Comparison of ENCODE assay signal across 8 cellular contexts in the genomic region with DNA sequence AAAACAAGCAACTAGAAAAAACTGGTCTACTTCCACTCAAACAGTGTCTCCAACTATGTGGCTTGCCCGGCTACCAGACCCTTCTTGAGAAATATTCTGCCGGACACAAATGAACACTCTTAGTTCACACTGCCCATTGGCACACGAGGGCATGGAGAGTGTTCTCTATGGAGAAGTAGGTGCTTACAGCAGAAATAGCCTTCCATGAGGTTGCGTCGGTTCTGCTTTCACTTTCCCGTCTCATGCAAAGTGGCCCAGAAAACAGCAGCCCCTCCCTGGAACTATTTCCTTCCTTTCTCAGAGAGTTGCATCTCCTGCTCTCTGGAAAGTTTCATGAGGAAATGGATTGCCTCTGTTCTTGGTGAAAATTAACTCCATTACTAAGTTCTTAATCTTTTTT. TPM values are rescaled to one million over a fixed set of nuclear protein-coding genes. Genes with fewer than 3 reads are reported as not detected.
DNase-seq lines count a peak whose midpoint lies in the region; ATAC-seq, FAIRE-seq and TF ChIP-seq lines count a peak whose summit lies in the region.

No MANE protein-coding gene starts in this region.

- H3K27me3 ChIP-seq in small intestine (ENCODE audit: control insufficient read depth in 2 of 2, insufficient read depth in 2 of 2, low read length in 2 of 2): no peaks in the 10 kb centered on the region

- no peaks in the 10 kb centered on the region for H3K9me3 Mint-ChIP-seq in activated naive CD4-positive, alpha-beta T cell treated with anti-CD3 and anti-CD28 coated beads for 36 hours
- H3K9me3 Mint-ChIP-seq in osteocyte (ENCODE audit: unreplicated experiment): no peaks in the 10 kb centered on the region

- FAIRE-seq in small intestine (lab: Jason Lieb, UNC): no peak

- no peak for TF ChIP-seq CTCF in osteocyte (IDR thresholded peaks at IDR 0.05)

- ATAC-seq in GM18907 (IDR thresholded peaks at IDR 0.05; ENCODE audit: unreplicated experiment): peak; percentile 56
- peak; percentile 86 to 91 for ATAC-seq in left cardiac atrium

- H3K4me3 Mint-ChIP-seq in activated naive CD4-positive, alpha-beta T cell treated with anti-CD3 and anti-CD28 coated beads for 36 hours: peak overlapping the region; percentile 25
- H3K4me3 Mint-ChIP-seq in osteocyte (ENCODE audit: unreplicated experiment): no peak overlapping the region

- H3K4me3 ChIP-seq in small intestine (ENCODE audit: low read depth in 1 of 2, low read length in 2 of 2): no peak overlapping the region

- H3K9me3 ChIP-seq in small intestine (ENCODE audit: control insufficient read depth, low read depth): no peaks in the 10 kb centered on the region

- DNase-seq in A172 (ENCODE audit: low spot score) (peak; percentile 22), KG1 (lab: John Stamatoyannopoulos, UW) (peak; percentile 69), left cardiac atrium (peak; percentile 71), small intestine (peak; percentile 76), osteocyte (ENCODE audit: extremely low spot score, unreplicated experiment) (no peak), NCI-H2227 treated with DMSO at 0.1 percent for 48 hours (lab: John Stamatoyannopoulos, UW) (no peak)
- DNase-seq in activated naive CD4-positive, alpha-beta T cell treated with anti-CD3 and anti-CD28 coated beads for 36 hours: no peak

- H3K27me3 Mint-ChIP-seq in activated naive CD4-positive, alpha-beta T cell treated with anti-CD3 and anti-CD28 coated beads for 36 hours (ENCODE audit: low read depth): no peaks in the 10 kb centered on the region
- H3K27me3 Mint-ChIP-seq in osteocyte (ENCODE audit: unreplicated experiment): peaks cover 64% of the 10 kb centered on the region

- H3K36me3 Mint-ChIP-seq in activated naive CD4-positive, alpha-beta T cell treated with anti-CD3 and anti-CD28 coated beads for 36 hours (ENCODE audit: low read depth): no peaks in the 10 kb centered on the region
- H3K36me3 Mint-ChIP-seq in osteocyte (ENCODE audit: unreplicated experiment): no peaks in the 10 kb centered on the region

- peak overlapping the region in 1 of 2 donors; percentile 73 for H3K27ac ChIP-seq in small intestine (ENCODE audit: low read depth in 1 of 2, low read length in 1 of 2)

- no peaks in the 10 kb centered on the region for H3K4me1 ChIP-seq in small intestine (ENCODE audit: control insufficient read depth in 2 of 2, insufficient read depth in 1 of 2, low read depth in 1 of 2, low read length in 1 of 2)

- no peak overlapping the region for H3K27ac Mint-ChIP-seq in activated naive CD4-positive, alpha-beta T cell treated with anti-CD3 and anti-CD28 coated beads for 36 hours
- no peak overlapping the region for H3K27ac Mint-ChIP-seq in osteocyte (ENCODE audit: unreplicated experiment)

- H3K36me3 ChIP-seq in small intestine (ENCODE audit: control insufficient read depth in 2 of 2, insufficient read depth in 2 of 2, low read length in 2 of 2): no peaks in the 10 kb centered on the region

- WGBS in small intestine, 3 donors: 1 to 3% (median 2%) methylated on average over 6 of the region's 6 CpGs

- H3K4me1 Mint-ChIP-seq in activated naive CD4-positive, alpha-beta T cell treated with anti-CD3 and anti-CD28 coated beads for 36 hours (ENCODE audit: low read depth): peaks cover 12% of the 10 kb centered on the region
- peaks cover 7% of the 10 kb centered on the region for H3K4me1 Mint-ChIP-seq in osteocyte (ENCODE audit: unreplicated experiment)

- intact Hi-C loops in activated naive CD4-positive, alpha-beta T cell treated with anti-CD3 and anti-CD28 coated beads for 36 hours (cut with micrococcal nuclease): loop anchor here (5.0 kb wide), 1 partner anchor 128 kb away; no protein-coding TSS in a partner anchor
- intact Hi-C loops in left cardiac atrium (cut with DNase I): loop anchor here (5.0 to 10.0 kb wide), 4 partner anchors 63 to 226 kb away; no protein-coding TSS in a partner anchor

- CTCF ChIA-PET in activated naive CD4-positive, alpha-beta T cell treated with anti-CD3 and anti-CD28 coated beads for 36 hours (lab: Charles Lee): interaction anchor here (0.7 to 1.5 kb wide), 2 partner anchors 230 to 1529 kb away, joined by 3 to 5 read pairs; no protein-coding TSS in a partner anchor

RNA-seq across cellular contexts. Expression of a gene that starts 9.5 kb away (rescaled TPM):
- not detected in 2 replicates for total RNA-seq in A172 (2014; rRNA removed; shearing (Covaris generic))
- total RNA-seq in activated naive CD4-positive, alpha-beta T cell treated with anti-CD3 and anti-CD28 coated beads for 36 hours: 1 to 10 TPM; 1.4 to 1.6 TPM
- total RNA-seq in left cardiac atrium (1 to 10 TPM; 1.8 to 3.0 TPM), osteocyte (not detected in 2 replicates)
- polyA plus RNA-seq in small intestine: 1 to 10 TPM in 1 of 3 donors, under 1 TPM in 2; 0.22 to 5.9 (median 0.81) TPM

RNA-seq across cellular contexts. Expression of a gene that starts 50.5 kb away (rescaled TPM):
- 73.9 and 106 TPM in 2 replicates for total RNA-seq in A172 (2014; rRNA removed; shearing (Covaris generic))
- 100 to 1,000 TPM; 168 to 197 TPM for total RNA-seq in activated naive CD4-positive, alpha-beta T cell treated with anti-CD3 and anti-CD28 coated beads for 36 hours
- total RNA-seq in left cardiac atrium (10 to 100 TPM; 79.3 to 97.5 TPM), osteocyte (166 and 168 TPM in 2 replicates)
- polyA plus RNA-seq in small intestine: 10 to 100 TPM; 76.2 to 95.6 (median 85.7) TPM

RNA-seq across cellular contexts. Expression of a gene that starts 54.5 kb away (rescaled TPM):
- total RNA-seq in A172 (2014; rRNA removed; shearing (Covaris generic)): 0.31 and 0.34 TPM in 2 replicates
- total RNA-seq in activated naive CD4-positive, alpha-beta T cell treated with anti-CD3 and anti-CD28 coated beads for 36 hours: 10 to 100 TPM; 12.1 to 15.3 TPM
- total RNA-seq in left cardiac atrium: 10 to 100 TPM; 50.5 to 54.1 TPM
- 10 to 100 TPM in 2 of 3 donors, 1 to 10 TPM in 1; 9.4 to 86.7 (median 32.1) TPM for polyA plus RNA-seq in small intestine
- 1.8 and 2.0 TPM in 2 replicates for total RNA-seq in osteocyte

RNA-seq across cellular contexts. Expression of a gene that starts 56.9 kb away (rescaled TPM):
- total RNA-seq in A172 (2014; rRNA removed; shearing (Covaris generic)): 0.10 TPM in 1 of 2 replicates, not detected in the other
- 1 to 10 TPM; 2.8 to 4.0 TPM for total RNA-seq in activated naive CD4-positive, alpha-beta T cell treated with anti-CD3 and anti-CD28 coated beads for 36 hours
- total RNA-seq in left cardiac atrium (10 to 100 TPM; 47.8 to 53.8 TPM), osteocyte (4.7 and 5.5 TPM in 2 replicates)
- 100 to 1,000 TPM in 1 of 3 donors, 10 to 100 TPM in 2; 14.3 to 150 (median 66.8) TPM for polyA plus RNA-seq in small intestine

Comparison
In these comparisons a context has a peak if more than half of its experiments do, and no peak if none do; other contexts are left out.
1. DNase-seq: peak in A172 (single experiment), KG1 (single experiment), left cardiac atrium (single experiment) and small intestine (single experiment); none in activated naive CD4-positive, alpha-beta T cell treated with anti-CD3 and anti-CD28 coated beads for 36 hours (single experiment), osteocyte (single experiment) and NCI-H2227 treated with DMSO at 0.1 percent for 48 hours (single experiment).